16 cellular contexts compared by ENCODE assay signal in the genomic region with DNA sequence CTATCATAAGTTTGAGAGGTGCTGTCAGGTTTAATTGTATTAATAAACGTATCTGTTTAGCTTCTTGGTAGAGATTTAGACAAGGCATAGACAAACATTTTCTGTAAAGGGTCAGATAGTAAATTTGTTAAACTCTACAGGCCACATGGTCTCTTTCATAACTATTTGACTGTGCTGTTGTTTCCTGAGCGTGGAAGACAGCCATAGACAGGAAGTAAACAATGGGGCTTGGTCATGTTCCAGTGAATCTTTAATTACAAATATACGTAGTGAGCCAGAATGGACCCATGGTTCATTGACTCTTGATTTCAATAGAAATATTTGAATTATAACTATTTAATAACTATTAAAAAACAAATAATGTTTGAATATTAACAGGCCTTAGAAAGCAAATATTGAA.
"Had no signal": no experiment of that assay in that cellular context is flagged by ENCODE, and none has a peak within 500 bp of the region (broad histone marks: within the 10 kb centered on the region; RNA-seq: fewer than 3 reads in every experiment).

No MANE protein-coding gene starts in this region.

- FAIRE-seq: colon had no signal

- ATAC-seq: activated CD8-positive, alpha-beta T cell treated with anti-CD3 and anti-CD28 coated beads for 36 hours; body of pancreas; esophagus mucosa; sciatic nerve had no signal

- H3K4me3 ChIP-seq: body of pancreas, neural progenitor cell, stomach, testis had no signal

- DNase-seq: activated B cell treated with CpG ODN at 0.5 μM for 24 hours; activated CD4-positive, alpha-beta T cell treated with anti-CD3 and anti-CD28 coated beads for 48 hours; activated CD8-positive, alpha-beta T cell treated with anti-CD3 and anti-CD28 coated beads for 36 hours; activated naive CD8-positive, alpha-beta T cell treated with anti-CD3 and anti-CD28 coated beads for 36 hours; amygdala; body of pancreas; caudate nucleus; islet precursor cell; mammary epithelial cell; naive B cell; stomach; testis had no signal
